Comparison of ENCODE assay signal across 20 cellular contexts in genomic region chr22:22761963-22762772, GRCh38.
DNase-seq lines count a peak whose midpoint lies in the region; ATAC-seq and TF ChIP-seq lines count a peak whose summit lies in the region.
"Had no signal": no experiment of that assay in that cellular context is flagged by ENCODE, and none has a peak within 500 bp of the region (broad histone marks: within the 10 kb centered on the region; RNA-seq: fewer than 3 reads in every experiment).

No MANE protein-coding gene starts in this region.

- no peak overlapping the region for H3K4me2 ChIP-seq in SK-N-SH

- H3K36me3 Mint-ChIP-seq in activated CD8-positive, alpha-beta T cell treated with anti-CD3 and anti-CD28 coated beads for 36 hours (ENCODE audit: low read depth) = peaks cover 2% of the 10 kb centered on the region
- H3K36me3 Mint-ChIP-seq in nephron progenitor cell (ENCODE audit: low read depth) = no peaks in the 10 kb centered on the region

- H3K4me3 ChIP-seq in SK-N-SH (ENCODE audit: low read depth in 2 of 2, low read length in 1 of 2) (no peak overlapping the region), vagina (no peak overlapping the region), lower lobe of right lung (no peak overlapping the region)

- POLR2A ChIA-PET in SK-N-SH (lab: Yijun Ruan, JAX) = interaction anchor here (1.1 kb wide), 1 partner anchor 120 kb away, joined by 3 read pairs; no protein-coding TSS in a partner anchor
- POLR2A ChIA-PET in activated CD8-positive, alpha-beta T cell treated with anti-CD3 and anti-CD28 coated beads for 36 hours (lab: Charles Lee) = no interaction called here

- H3K4me3 Mint-ChIP-seq in activated CD8-positive, alpha-beta T cell treated with anti-CD3 and anti-CD28 coated beads for 36 hours = no peak overlapping the region
- no peak overlapping the region for H3K4me3 Mint-ChIP-seq in nephron progenitor cell
- H3K4me3 Mint-ChIP-seq: B cell had no signal

- H3K27ac Mint-ChIP-seq in activated CD8-positive, alpha-beta T cell treated with anti-CD3 and anti-CD28 coated beads for 36 hours = peak overlapping the region; percentile 56
- H3K27ac Mint-ChIP-seq in nephron progenitor cell = no peak overlapping the region
- H3K27ac Mint-ChIP-seq: B cell had no signal

- 26% methylated on average over 6 of the region's 8 CpGs for WGBS in SK-N-SH (ENCODE audit: low lambda C conversion rate)

- no peak overlapping the region for H2AFZ ChIP-seq in SK-N-SH (ENCODE audit: low read depth)

- intact Hi-C loops in activated CD8-positive, alpha-beta T cell treated with anti-CD3 and anti-CD28 coated beads for 36 hours (cut with micrococcal nuclease) = no loop called here
- intact Hi-C loops in vagina (cut with DNase I) (no loop called here), lower lobe of right lung (cut with DNase I) (no loop called here)

- peaks cover 39% of the 10 kb centered on the region for H3K4me1 Mint-ChIP-seq in activated CD8-positive, alpha-beta T cell treated with anti-CD3 and anti-CD28 coated beads for 36 hours (ENCODE audit: low read depth)
- no peaks in the 10 kb centered on the region for H3K4me1 Mint-ChIP-seq in nephron progenitor cell
- H3K4me1 Mint-ChIP-seq: B cell had no signal

- H3F3A ChIP-seq in SK-N-SH (replicated peaks; ENCODE audit: insufficient read depth) = no peaks in the 10 kb centered on the region

- DNase-seq in SK-N-SH (peak; percentile 44), islet precursor cell (peak; percentile 44), vagina (ENCODE audit: extremely low spot score in 2 of 2) (peak; percentile 46 to 52), nephron progenitor cell (no peak), lower lobe of right lung (no peak), GM20000 (ENCODE audit: low spot score) (no peak)
- DNase-seq in activated CD8-positive, alpha-beta T cell treated with anti-CD3 and anti-CD28 coated beads for 36 hours = no peak
- DNase-seq: DMS 273 treated with DMSO at 0.1 percent for 48 hours, GDM1, KBM-7, MV-4-11, NCI-H1417, NCI-H1930, NCI-H2171 treated with DMSO at 0.1 percent for 48 hours, NCI-H446 treated with DMSO at 0.1 percent for 48 hours, NCI-H748 treated with DMSO at 0.1 percent for 48 hours had no signal

- no peaks in the 10 kb centered on the region for H3K27me3 Mint-ChIP-seq in activated CD8-positive, alpha-beta T cell treated with anti-CD3 and anti-CD28 coated beads for 36 hours
- H3K27me3 Mint-ChIP-seq in nephron progenitor cell (ENCODE audit: low read depth, poor library complexity) = peaks cover 35% of the 10 kb centered on the region

- no peaks in the 10 kb centered on the region for H3K79me2 ChIP-seq in SK-N-SH (ENCODE audit: insufficient read depth)

- no peak overlapping the region for H3K9ac ChIP-seq in SK-N-SH

- H3K9me3 ChIP-seq in SK-N-SH = no peaks in the 10 kb centered on the region
- H3K9me3 ChIP-seq in vagina = no peaks in the 10 kb centered on the region
- H3K9me3 ChIP-seq in lower lobe of right lung = no peaks in the 10 kb centered on the region

- H3K27me3 ChIP-seq in SK-N-SH (ENCODE audit: insufficient read depth) = no peaks in the 10 kb centered on the region
- no peaks in the 10 kb centered on the region for H3K27me3 ChIP-seq in vagina
- H3K27me3 ChIP-seq in lower lobe of right lung (ENCODE audit: low read depth) = no peaks in the 10 kb centered on the region

- no peak for ATAC-seq in SK-N-SH treated with all-trans-retinoic acid at 6 μM for 48 hours
- no peak for ATAC-seq in activated CD8-positive, alpha-beta T cell treated with anti-CD3 and anti-CD28 coated beads for 36 hours
- ATAC-seq in lower lobe of right lung = no peak

- CTCF ChIA-PET in SK-N-SH (lab: Yijun Ruan, JAX) = interaction anchor here (0.6 to 4.1 kb wide), 9 partner anchors 8 to 194 kb away, joined by 3 to 18 read pairs (median 5); no protein-coding TSS in a partner anchor
- CTCF ChIA-PET in activated CD8-positive, alpha-beta T cell treated with anti-CD3 and anti-CD28 coated beads for 36 hours (lab: Charles Lee) = interaction anchor here (0.7 to 13.6 kb wide), 5 partner anchors 8 to 194 kb away, joined by 3 to 110 read pairs (median 3); no protein-coding TSS in a partner anchor

- no peaks in the 10 kb centered on the region for H4K20me1 ChIP-seq in SK-N-SH (ENCODE audit: insufficient read depth)

- TF ChIP-seq RAD21 in SK-N-SH (IDR thresholded peaks at IDR 0.05; ENCODE audit: low read length) = no peak

- H3K4me1 ChIP-seq in SK-N-SH (ENCODE audit: control insufficient read depth in 1 of 2, insufficient read depth in 2 of 2, low read depth in 1 of 2, low read length in 1 of 2) (peaks cover 0 to 12% of the 10 kb centered on the region in 2 experiments; a peak in 1 of 4 replicates), vagina (no peaks in the 10 kb centered on the region), lower lobe of right lung (no peaks in the 10 kb centered on the region)

- H3K36me3 ChIP-seq in SK-N-SH (replicated peaks in 1 of 2; ENCODE audit: control insufficient read depth in 1 of 2, insufficient read depth in 2 of 2, low read length in 1 of 2) (no peaks in the 10 kb centered on the region), vagina (no peaks in the 10 kb centered on the region), lower lobe of right lung (no peaks in the 10 kb centered on the region)

- H3K27ac ChIP-seq in SK-N-SH (ENCODE audit: low read depth in 2 of 2, low read length in 1 of 2) (no peak overlapping the region; a peak in 1 of 4 replicates), vagina (no peak overlapping the region), lower lobe of right lung (no peak overlapping the region)
- H3K27ac ChIP-seq: 22Rv1, RWPE1 had no signal

- no peaks in the 10 kb centered on the region for H3K9me2 ChIP-seq in SK-N-SH

- TF ChIP-seq CTCF in SK-N-SH (IDR thresholded peaks at IDR 0.05) (no peak), vagina (IDR thresholded peaks at IDR 0.05) (no peak), nephron progenitor cell (IDR thresholded peaks at IDR 0.05) (no peak), lower lobe of right lung (IDR thresholded peaks at IDR 0.05) (no peak), GM20000 (IDR thresholded peaks at IDR 0.05; ENCODE audit: extremely low read depth, missing control alignments) (no peak)
- no peak for TF ChIP-seq CTCF in activated CD8-positive, alpha-beta T cell treated with anti-CD3 and anti-CD28 coated beads for 36 hours (IDR thresholded peaks at IDR 0.05)

- H3K9me3 Mint-ChIP-seq in activated CD8-positive, alpha-beta T cell treated with anti-CD3 and anti-CD28 coated beads for 36 hours = no peaks in the 10 kb centered on the region
- H3K9me3 Mint-ChIP-seq in nephron progenitor cell = no peaks in the 10 kb centered on the region

- peak in 1 of 2 experiments; percentile 46; a peak in 1 of 4 replicates for TF ChIP-seq EP300 in SK-N-SH (IDR thresholded peaks at IDR 0.05; ENCODE audit: borderline replicate concordance in 1 of 2, low read depth in 1 of 2, low read length in 1 of 2)

- TF ChIP-seq POLR2A in vagina (IDR thresholded peaks at IDR 0.05) = no peak

TF ChIP-seq in SK-N-SH, 30 proteins besides CTCF, POLR2A, EP300 and RAD21:
- no peak for TF ChIP-seq MXI1 (IDR thresholded peaks at IDR 0.05; ENCODE audit: low read depth, low read length)
- peak; percentile 76 for TF ChIP-seq GATA2 (CRISPR knock-in tag; IDR thresholded peaks at IDR 0.05)
- no peak for TF ChIP-seq TAF1 (IDR thresholded peaks at IDR 0.05; ENCODE audit: borderline replicate concordance, low read depth, low read length)
- TF ChIP-seq IRF3 (IDR thresholded peaks at IDR 0.05; ENCODE audit: low read depth, low read length) = no peak

TF ChIP-seq in SK-N-SH treated with all-trans-retinoic acid at 6 μM for 48 hours, 23 proteins besides CTCF, POLR2A, EP300 and RAD21 (continues in another document):
- TF ChIP-seq CSDC2 (CRISPR knock-in tag; IDR thresholded peaks at IDR 0.05) (no peak), TSHZ2 (CRISPR knock-in tag; IDR thresholded peaks at IDR 0.05) (no peak), TOX (CRISPR knock-in tag; IDR thresholded peaks at IDR 0.05; ENCODE audit: borderline replicate concordance) (no peak), RARB (CRISPR knock-in tag; IDR thresholded peaks at IDR 0.05) (no peak), ZFP3 (CRISPR knock-in tag; IDR thresholded peaks at IDR 0.05) (no peak), ARNTL (CRISPR knock-in tag; IDR thresholded peaks at IDR 0.05; ENCODE audit: borderline replicate concordance, low read depth) (no peak), OSR1 (CRISPR knock-in tag; IDR thresholded peaks at IDR 0.05) (no peak), ZNF565 (CRISPR knock-in tag; conservative IDR thresholded peaks at IDR 0.05; ENCODE audit: low read depth) (no peak), PPARA (CRISPR knock-in tag; IDR thresholded peaks at IDR 0.05; ENCODE audit: borderline replicate concordance) (no peak), SNAI2 (CRISPR knock-in tag; IDR thresholded peaks at IDR 0.05) (no peak)

Comparison
In these comparisons a context has a peak if more than half of its experiments do, and no peak if none do; other contexts are left out.
1. DNase-seq: peak in SK-N-SH (single experiment), islet precursor cell (single experiment) and vagina (2 of 2); none in activated CD8-positive, alpha-beta T cell treated with anti-CD3 and anti-CD28 coated beads for 36 hours (single experiment), nephron progenitor cell (single experiment), lower lobe of right lung (single experiment) and GM20000 (single experiment).